Comparison of ENCODE assay signal across 16 cellular contexts in genomic region chr1:96387785-96388184, GRCh38.
"Had no signal": no experiment of that assay in that cellular context is flagged by ENCODE, and none has a peak within 500 bp of the region (broad histone marks: within the 10 kb centered on the region; RNA-seq: fewer than 3 reads in every experiment).

No MANE protein-coding gene starts in this region.

- DNase-seq: activated CD4-positive, alpha-beta T cell treated with anti-CD3 and anti-CD28 coated beads for 36 hours; activated CD8-positive, alpha-beta memory T cell treated with anti-CD3 and anti-CD28 coated beads, Interleukin-2, amount 50 U/mL, for 4 hours; activated CD8-positive, alpha-beta T cell treated with anti-CD3 and anti-CD28 coated beads for 36 hours; activated effector memory CD4-positive, alpha-beta T cell treated with anti-CD3 and anti-CD28 coated beads, Interleukin-2, amount 50 U/mL, for 16 hours; activated T-cell treated with anti-CD3 and anti-CD28 coated beads, Interleukin-2, amount 50 U/mL, for 48 hours; heart right ventricle; left colon; lower lobe of right lung; pancreas; stimulated activated CD4-positive, alpha-beta T cell treated with anti-CD3 and anti-CD28 coated beads, Interleukin-1b, Interleukin-23, amount 100 ng/mL, for 48 hours; T-helper 1 cell; thyroid gland had no signal

- H3K9me3 ChIP-seq: pancreas, thyroid gland had no signal

- H3K4me3 Mint-ChIP-seq: activated CD4-positive, alpha-beta T cell treated with anti-CD3 and anti-CD28 coated beads for 36 hours; activated CD8-positive, alpha-beta T cell treated with anti-CD3 and anti-CD28 coated beads for 36 hours; activated naive CD4-positive, alpha-beta T cell treated with anti-CD3 and anti-CD28 coated beads, Interleukin-2, amount 50 U/mL, for 24 hours; stimulated activated effector memory CD8-positive, alpha-beta T cell treated with anti-CD3 and anti-CD28 coated beads, Interleukin-12 subunit alpha, Interleukin-12 subunit beta, amount 100 ng/mL, for 72 hours had no signal

- H3K27ac ChIP-seq: gastroesophageal sphincter, heart right ventricle, lower lobe of right lung, pancreas, thyroid gland had no signal

- H3K4me1 Mint-ChIP-seq: activated CD4-positive, alpha-beta T cell treated with anti-CD3 and anti-CD28 coated beads for 36 hours; activated naive CD4-positive, alpha-beta T cell treated with anti-CD3 and anti-CD28 coated beads, Interleukin-2, amount 50 U/mL, for 24 hours; stimulated activated effector memory CD8-positive, alpha-beta T cell treated with anti-CD3 and anti-CD28 coated beads, Interleukin-12 subunit alpha, Interleukin-12 subunit beta, amount 100 ng/mL, for 72 hours had no signal

- H3K9me3 Mint-ChIP-seq: activated CD8-positive, alpha-beta T cell treated with anti-CD3 and anti-CD28 coated beads for 36 hours had no signal

- ATAC-seq: activated CD4-positive, alpha-beta T cell treated with anti-CD3 and anti-CD28 coated beads for 36 hours; activated CD8-positive, alpha-beta T cell treated with anti-CD3 and anti-CD28 coated beads for 36 hours; gastroesophageal sphincter; heart right ventricle; left colon; lower lobe of right lung; pancreas; stimulated activated effector memory CD8-positive, alpha-beta T cell treated with anti-CD3 and anti-CD28 coated beads, Interleukin-12 subunit alpha, Interleukin-12 subunit beta, amount 100 ng/mL, for 72 hours had no signal

- H3K4me3 ChIP-seq: gastroesophageal sphincter, heart right ventricle, lower lobe of right lung, pancreas, thyroid gland had no signal

- H3K36me3 Mint-ChIP-seq: activated naive CD4-positive, alpha-beta T cell treated with anti-CD3 and anti-CD28 coated beads, Interleukin-2, amount 50 U/mL, for 24 hours; stimulated activated effector memory CD8-positive, alpha-beta T cell treated with anti-CD3 and anti-CD28 coated beads, Interleukin-12 subunit alpha, Interleukin-12 subunit beta, amount 100 ng/mL, for 72 hours had no signal

- H3K27me3 ChIP-seq: gastroesophageal sphincter, heart right ventricle, pancreas, thyroid gland had no signal

- H3K27me3 Mint-ChIP-seq: activated CD4-positive, alpha-beta T cell treated with anti-CD3 and anti-CD28 coated beads for 36 hours; activated CD8-positive, alpha-beta T cell treated with anti-CD3 and anti-CD28 coated beads for 36 hours; activated naive CD4-positive, alpha-beta T cell treated with anti-CD3 and anti-CD28 coated beads, Interleukin-2, amount 50 U/mL, for 24 hours had no signal

- FAIRE-seq: endometrium, pancreas had no signal

- H3K27ac Mint-ChIP-seq: activated CD4-positive, alpha-beta T cell treated with anti-CD3 and anti-CD28 coated beads for 36 hours; activated CD8-positive, alpha-beta T cell treated with anti-CD3 and anti-CD28 coated beads for 36 hours; activated naive CD4-positive, alpha-beta T cell treated with anti-CD3 and anti-CD28 coated beads, Interleukin-2, amount 50 U/mL, for 24 hours; stimulated activated effector memory CD8-positive, alpha-beta T cell treated with anti-CD3 and anti-CD28 coated beads, Interleukin-12 subunit alpha, Interleukin-12 subunit beta, amount 100 ng/mL, for 72 hours had no signal

- H3K36me3 ChIP-seq: gastroesophageal sphincter, heart right ventricle, lower lobe of right lung, pancreas, thyroid gland had no signal

- H3K4me1 ChIP-seq: gastroesophageal sphincter, heart right ventricle, lower lobe of right lung, pancreas, thyroid gland had no signal
